ENCODE assay signal across 23 cellular contexts in the genomic region with DNA sequence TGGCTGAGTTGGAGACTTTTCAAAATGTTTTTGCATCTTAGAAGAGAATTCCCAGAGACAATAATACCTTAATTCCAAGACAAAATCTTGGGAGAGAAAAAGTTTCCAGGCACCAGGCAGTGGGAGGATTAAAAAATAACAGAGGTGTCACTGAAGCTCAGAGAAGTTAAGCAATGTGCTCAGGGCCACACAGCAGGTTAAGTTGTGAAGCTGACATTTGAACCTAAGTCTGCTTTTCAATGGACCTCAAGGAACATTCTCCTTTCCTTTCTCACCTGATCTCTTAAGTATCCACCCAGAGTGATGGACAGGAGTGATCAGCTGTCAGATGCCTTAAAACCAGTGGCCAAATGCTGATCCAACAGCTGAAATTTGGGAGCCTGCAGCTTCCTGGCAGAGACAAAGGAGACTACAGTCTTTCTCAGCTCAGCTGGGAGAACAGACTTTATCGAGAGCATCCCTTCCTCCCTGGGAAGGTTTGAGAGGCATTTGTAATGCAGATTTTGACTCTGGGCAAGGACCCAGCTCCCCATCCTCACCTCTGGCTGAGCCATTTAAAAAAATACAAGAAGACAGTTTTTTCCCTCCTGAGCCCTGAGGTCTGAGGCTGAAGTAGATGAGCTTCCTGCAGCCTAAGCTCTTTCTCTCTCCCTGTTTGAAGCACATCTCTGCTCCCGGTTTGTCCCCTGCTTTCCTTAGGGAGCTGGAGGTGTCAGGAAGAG.
DNase-seq lines count a peak whose midpoint lies in the region; ATAC-seq, FAIRE-seq and TF ChIP-seq lines count a peak whose summit lies in the region.
"Had no signal": no experiment of that assay in that cellular context is flagged by ENCODE, and none has a peak within 500 bp of the region (broad histone marks: within the 10 kb centered on the region; RNA-seq: fewer than 3 reads in every experiment).

No MANE protein-coding gene starts in this region.

- no peaks in the 10 kb centered on the region for H3K36me3 ChIP-seq in HUES48 (ENCODE audit: control insufficient read depth, insufficient read depth, low read length)
- no peaks in the 10 kb centered on the region for H3K36me3 ChIP-seq in iPS-20b (ENCODE audit: insufficient read depth, low read depth, low read length)
- H3K36me3 ChIP-seq in Karpas-422 (ENCODE audit: insufficient read depth, low read length) = no peaks in the 10 kb centered on the region
- H3K36me3 ChIP-seq: gastroesophageal sphincter, ovary, right atrium auricular region had no signal

- peaks cover 3 to 12% (median 5%) of the 10 kb centered on the region in 5 experiments for H3K9me3 Mint-ChIP-seq in brain
- H3K9me3 Mint-ChIP-seq: activated naive CD4-positive, alpha-beta T cell treated with anti-CD3 and anti-CD28 coated beads, Interleukin-2, amount 10 ng/mL, durations not matched to agents 7 days and 5 days; activated T-cell treated with anti-CD3 and anti-CD28 coated beads, Interleukin-2, amount 50 U/mL, for 72 hours; memory B cell had no signal

- no peak for FAIRE-seq in GM19239 (lab: Jason Lieb, UNC)
- FAIRE-seq: urothelium cell line had no signal

- H3K27ac ChIP-seq in HUES48 (ENCODE audit: low read depth, low read length) (peak overlapping the region; percentile 82), iPS-20b (ENCODE audit: low read length) (peak overlapping the region; percentile 4), Karpas-422 (ENCODE audit: low read length) (no peak overlapping the region)
- H3K27ac ChIP-seq: gastroesophageal sphincter, ovary, right atrium auricular region, RWPE1, VCaP had no signal

- TF ChIP-seq CTCF in brain (conservative IDR thresholded peaks at IDR 0.05) = no peak

- H3K4me3 ChIP-seq in HUES48 (ENCODE audit: low read depth, low read length) (0 out of 2 replicates have a peak overlapping the region, but pooled peaks have one; percentile 18), iPS-20b (ENCODE audit: low read length) (peak overlapping the region; percentile 56), Karpas-422 (ENCODE audit: low read length) (no peak overlapping the region)
- H3K4me3 ChIP-seq: gastroesophageal sphincter, ovary, right atrium auricular region had no signal

- no peaks in the 10 kb centered on the region for H3K79me2 ChIP-seq in Karpas-422 (ENCODE audit: low read length)

- DNase-seq in Ammon's horn (ENCODE audit: low spot score) (peak; percentile 8), GM19239 (ENCODE audit: insufficient read length, low spot score) (no peak), Karpas-422 (no peak)
- no peak for DNase-seq in effector CD4-positive, alpha-beta T cell
- DNase-seq: activated CD4-positive, alpha-beta T cell treated with anti-CD3 and anti-CD28 coated beads, Interleukin-2, amount 10 ng/mL, durations not matched to agents 7 days and 5 days; activated naive CD4-positive, alpha-beta T cell treated with anti-CD3 and anti-CD28 coated beads, Interleukin-2, amount 10 ng/mL, durations not matched to agents 7 days and 5 days; activated T-cell treated with anti-CD3 and anti-CD28 coated beads, Interleukin-2, amount 50 U/mL, for 72 hours; Calu3; KBM-7; naive thymus-derived CD4-positive, alpha-beta T cell; NCI-H1436; ovary; substantia nigra had no signal

- no peak overlapping the region for H3K9ac ChIP-seq in HUES48 (ENCODE audit: low read depth, low read length)
- H3K9ac ChIP-seq in iPS-20b (ENCODE audit: low read depth, low read length) = peak overlapping the region; percentile 49; the same call in 1 of the 2 replicates
- H3K9ac ChIP-seq in Karpas-422 (ENCODE audit: low read length) = no peak overlapping the region

- H3K9me3 ChIP-seq in HUES48 (ENCODE audit: control insufficient read depth, insufficient read depth, low read length) (0 out of 2 replicates have a peak, but pooled peaks cover 4% of the 10 kb centered on the region), iPS-20b (ENCODE audit: insufficient read depth, low read depth, low read length) (no peaks in the 10 kb centered on the region), Karpas-422 (ENCODE audit: low read length) (no peaks in the 10 kb centered on the region)
- H3K9me3 ChIP-seq: gastroesophageal sphincter, ovary, right atrium auricular region had no signal

- H3K27me3 ChIP-seq in HUES48 (ENCODE audit: control insufficient read depth, insufficient read depth, low read length) = no peaks in the 10 kb centered on the region
- no peaks in the 10 kb centered on the region for H3K27me3 ChIP-seq in iPS-20b (ENCODE audit: insufficient read depth, low read length)
- H3K27me3 ChIP-seq in Karpas-422 (ENCODE audit: low read length) = no peaks in the 10 kb centered on the region
- H3K27me3 ChIP-seq: ovary, right atrium auricular region had no signal

- H3K27me3 Mint-ChIP-seq in brain = peaks cover 76% of the 10 kb centered on the region

- peak overlapping the region in 3 of 5 experiments; percentile 46 to 55 (median 54) for H3K4me3 Mint-ChIP-seq in brain
- H3K4me3 Mint-ChIP-seq: activated CD4-positive, alpha-beta T cell treated with anti-CD3 and anti-CD28 coated beads, Interleukin-2, amount 10 ng/mL, durations not matched to agents 7 days and 5 days; activated naive CD4-positive, alpha-beta T cell treated with anti-CD3 and anti-CD28 coated beads, Interleukin-2, amount 10 ng/mL, durations not matched to agents 7 days and 5 days; activated T-cell treated with anti-CD3 and anti-CD28 coated beads, Interleukin-2, amount 50 U/mL, for 72 hours; memory B cell; naive thymus-derived CD4-positive, alpha-beta T cell had no signal

- no peak overlapping the region for H2AFZ ChIP-seq in Karpas-422 (ENCODE audit: low read length)

- no peaks in the 10 kb centered on the region for H4K20me1 ChIP-seq in Karpas-422 (ENCODE audit: insufficient read depth, low read depth, low read length)

- no peak for ATAC-seq in HG02623 (IDR thresholded peaks at IDR 0.05; ENCODE audit: unreplicated experiment)
- ATAC-seq: activated T-cell treated with anti-CD3 and anti-CD28 coated beads, Interleukin-2, amount 50 U/mL, for 72 hours; gastroesophageal sphincter; naive thymus-derived CD4-positive, alpha-beta T cell had no signal

- no peaks in the 10 kb centered on the region for H3K9me2 ChIP-seq in Karpas-422 (replicated peaks; ENCODE audit: insufficient read depth, low read length)

- peak overlapping the region in 1 of 5 experiments; percentile 53 for H3K27ac Mint-ChIP-seq in brain
- H3K27ac Mint-ChIP-seq: activated CD4-positive, alpha-beta T cell treated with anti-CD3 and anti-CD28 coated beads, Interleukin-2, amount 10 ng/mL, durations not matched to agents 7 days and 5 days; activated naive CD4-positive, alpha-beta T cell treated with anti-CD3 and anti-CD28 coated beads, Interleukin-2, amount 10 ng/mL, durations not matched to agents 7 days and 5 days; activated T-cell treated with anti-CD3 and anti-CD28 coated beads, Interleukin-2, amount 50 U/mL, for 72 hours; memory B cell; naive thymus-derived CD4-positive, alpha-beta T cell had no signal

- no peaks in the 10 kb centered on the region for H3K36me3 Mint-ChIP-seq in brain
- H3K36me3 Mint-ChIP-seq: activated naive CD4-positive, alpha-beta T cell treated with anti-CD3 and anti-CD28 coated beads, Interleukin-2, amount 10 ng/mL, durations not matched to agents 7 days and 5 days; memory B cell; naive thymus-derived CD4-positive, alpha-beta T cell had no signal

- H3K4me1 ChIP-seq in HUES48 (ENCODE audit: control insufficient read depth, insufficient read depth, low read length) = peaks cover 19% of the 10 kb centered on the region
- peaks cover 18% of the 10 kb centered on the region for H3K4me1 ChIP-seq in iPS-20b (ENCODE audit: insufficient read depth, low read length)
- H3K4me1 ChIP-seq in Karpas-422 (ENCODE audit: low read length) = no peaks in the 10 kb centered on the region
- H3K4me1 ChIP-seq: gastroesophageal sphincter, right atrium auricular region had no signal

- H3K4me2 ChIP-seq in Karpas-422 (ENCODE audit: low read depth, low read length, poor library complexity, severe bottlenecking) = no peak overlapping the region

- H3K4me1 Mint-ChIP-seq in brain = peaks cover 22% of the 10 kb centered on the region
- H3K4me1 Mint-ChIP-seq: activated CD4-positive, alpha-beta T cell treated with anti-CD3 and anti-CD28 coated beads, Interleukin-2, amount 10 ng/mL, durations not matched to agents 7 days and 5 days; activated naive CD4-positive, alpha-beta T cell treated with anti-CD3 and anti-CD28 coated beads, Interleukin-2, amount 10 ng/mL, durations not matched to agents 7 days and 5 days; memory B cell had no signal
